8 cellular contexts compared by ENCODE assay signal in genomic region chr7:120805636-120806388, GRCh38. TPM values are rescaled to one million over a fixed set of nuclear protein-coding genes. Genes with fewer than 3 reads are reported as not detected.
DNase-seq lines count a peak whose midpoint lies in the region; ATAC-seq, FAIRE-seq and TF ChIP-seq lines count a peak whose summit lies in the region.

No MANE protein-coding gene starts in this region.

- H3K4me1 ChIP-seq in A549 (no peaks in the 10 kb centered on the region), lung (ENCODE audit: control insufficient read depth in 2 of 2, insufficient read depth in 2 of 2, low read length in 2 of 2) (peaks cover 0 to 7% of the 10 kb centered on the region in 2 donors)

- H3K36me3 ChIP-seq in lung (ENCODE audit: control insufficient read depth in 2 of 2, insufficient read depth in 2 of 2, low read length in 2 of 2): peaks cover 0 to 2% of the 10 kb centered on the region in 2 donors

- no peak for TF ChIP-seq EP300 in A549 (IDR thresholded peaks at IDR 0.05)

- ATAC-seq in A549 (peak; percentile 56 to 82; a peak in 3 of 6 replicates), HG02884 (IDR thresholded peaks at IDR 0.05; ENCODE audit: unreplicated experiment) (peak; percentile 72), lung (ENCODE audit: insufficient read depth, low FRiP score) (peak; percentile 62)

- WGBS in A549 (ENCODE audit: missing lambda C conversion rate): 19% methylated on average over 3 of the region's 3 CpGs
- WGBS in lung, 2 donors: 28 to 38% methylated on average over 3 of the region's 3 CpGs

- TF ChIP-seq CTCF in A549 (IDR thresholded peaks at IDR 0.05): peak; percentile 87
- TF ChIP-seq CTCF in lung (IDR thresholded peaks at IDR 0.05; ENCODE audit: control extremely low read depth, extremely low read depth): peak; percentile 66

- no peaks in the 10 kb centered on the region for H3K9me3 ChIP-seq in A549
- no peaks in the 10 kb centered on the region for H3K9me3 ChIP-seq in lung (ENCODE audit: control insufficient read depth in 2 of 2, insufficient read depth in 1 of 2, low read length in 1 of 2)

- POLR2A ChIA-PET in A549 (lab: Yijun Ruan, JAX): no interaction called here

- CTCF ChIA-PET in A549 (lab: Yijun Ruan, JAX): interaction anchor here (0.8 to 5.8 kb wide), 30 partner anchors 10 to 531 kb away, joined by 3 to 49 read pairs (median 4); partner anchors contain the start of gene CPED1

- TF ChIP-seq POLR2A in A549 (IDR thresholded peaks at IDR 0.05; ENCODE audit: low read length) (no peak), GM12891 (IDR thresholded peaks at IDR 0.05; ENCODE audit: low read depth, low read length) (no peak)

- DNase-seq in A549 (ENCODE audit: low read depth in 1 of 2, low spot score in 1 of 2) (peak; percentile 51 to 59), GM12891 (ENCODE audit: insufficient read length, low spot score) (peak; percentile 10), NCI-H1694 (lab: John Stamatoyannopoulos, UW) (peak; percentile 80), dedifferentiated amniotic fluid mesenchymal stem cell (ENCODE audit: extremely low spot score) (peak; percentile 70), lung (ENCODE audit: low spot score) (peak; percentile 42)
- DNase-seq in stimulated activated naive CD4-positive, alpha-beta T cell (lab: John Stamatoyannopoulos, UW): peak in 4 of 6 experiments; percentile 5 to 52 (median 14)

- H3K27ac ChIP-seq in A549: no peak overlapping the region
- no peak overlapping the region for H3K27ac ChIP-seq in lung (ENCODE audit: low read depth in 1 of 2, low read length in 1 of 2)

- peak; percentile 57 to 59 for TF ChIP-seq RAD21 in A549 (conservative IDR thresholded peaks at IDR 0.05 in 1 of 2, IDR thresholded peaks at IDR 0.05 in 1 of 2)

- no peak overlapping the region for H3K4me2 ChIP-seq in A549

- FAIRE-seq in A549 (lab: Jason Lieb, UNC) (no peak), GM12891 (lab: Jason Lieb, UNC) (peak; percentile 82), TTC549 (lab: Jason Lieb, UNC) (peak; percentile 32)

- no peaks in the 10 kb centered on the region for H3K27me3 ChIP-seq in lung (ENCODE audit: control insufficient read depth, insufficient read depth)

- H3K4me3 ChIP-seq in A549 (no peak overlapping the region), lung (no peak overlapping the region)

TF ChIP-seq in A549, 52 proteins besides CTCF, POLR2A, EP300 and RAD21:
- no peak for TF ChIP-seq EHMT2 (IDR thresholded peaks at IDR 0.05; ENCODE audit: low read depth)
- TF ChIP-seq SMC3 (IDR thresholded peaks at IDR 0.05): peak; percentile 83
TF ChIP-seq in A549: peak in this region for 1.

TF ChIP-seq in GM12891, 5 proteins besides CTCF, POLR2A, EP300 and RAD21:
- no peak for TF ChIP-seq POLR2AphosphoS5 (IDR thresholded peaks at IDR 0.05; ENCODE audit: low read depth, low read length)
- TF ChIP-seq SPI1 (IDR thresholded peaks at IDR 0.05; ENCODE audit: low read depth, low read length): peak; percentile 24; the same call in 1 of the 2 replicates

RNA-seq across cellular contexts. Expression of gene TSPAN12, which starts 52.1 kb away (rescaled TPM):
- polyA plus RNA-seq in A549 (2011; rRNA removed) (0.98 and 1.2 TPM in 2 replicates), A549 (2017; fragmentation: RNase III; extraction: RNeasy Plus Mini Kit Qiagen cat#74134 plus additional on column Dnase treatment) (0.41 to 0.62 TPM (median 0.58 TPM) in 3 replicates), lung (10 to 100 TPM; 16.0 to 24.6 TPM)
- polyA plus RNA-seq in A549 (2012; cell fraction: cytosol; rRNA removed): 0.48 and 0.51 TPM in 2 replicates
- polyA plus RNA-seq in A549 (2012; cell fraction: nucleus; rRNA removed): 0.11 and 0.18 TPM in 2 replicates
- 0.92 and 1.2 TPM in 2 replicates for polyA minus RNA-seq in A549 (2011; rRNA and poly(A)+ RNA removed)
- 3.2 TPM for polyA plus RNA-seq in GM12891 (2012; ENCODE audit: low read depth, missing spikeins)
- 100 to 1,000 TPM in 1 of 2 donors, 10 to 100 TPM in 1; 21.1 to 102 TPM for total RNA-seq in lung

Comparison
In these comparisons a context has a peak if more than half of its experiments do, and no peak if none do; other contexts are left out.
1. DNase-seq: peak in every context shown above with its lines; median percentile 80 in NCI-H1694; 70 in dedifferentiated amniotic fluid mesenchymal stem cell; 55 in A549; 42 in lung; 14 in stimulated activated naive CD4-positive, alpha-beta T cell; 10 in GM12891.
2. RNA of gene TSPAN12, which starts 52.1 kb away (polyA plus RNA-seq): 16.0 to 24.6 TPM in lung; 0.11 to 1.2 TPM in A549; every median in the first group is over 4 times any median in the second.
3. Peak in every context shown above with its lines, with median percentiles within 50 percentile points of each other: ATAC-seq.